14 cellular contexts compared by ENCODE assay signal in genomic region chr16:67820608-67821259, GRCh38. TPM values are rescaled to one million over a fixed set of nuclear protein-coding genes. Genes with fewer than 3 reads are reported as not detected.
DNase-seq lines count a peak whose midpoint lies in the region; TF ChIP-seq lines count a peak whose summit lies in the region.
"Had no signal": no experiment of that assay in that cellular context is flagged by ENCODE, and none has a peak within 500 bp of the region (broad histone marks: within the 10 kb centered on the region; RNA-seq: fewer than 3 reads in every experiment).

No MANE protein-coding gene starts in this region.

- H3K9me3 ChIP-seq in endodermal cell (ENCODE audit: control insufficient read depth, low read length) (no peaks in the 10 kb centered on the region), osteoblast (ENCODE audit: low read depth, low read length) (no peaks in the 10 kb centered on the region)
- H3K9me3 ChIP-seq: BE2C, Caco-2 had no signal

- TF ChIP-seq CTCF in LNCaP clone FGC (IDR thresholded peaks at IDR 0.05; ENCODE audit: control insufficient read depth, extremely low read depth, insufficient read depth), result 0 out of 2 replicates have a peak, but pooled peaks have one; percentile 10
- TF ChIP-seq CTCF in endodermal cell (conservative IDR thresholded peaks at IDR 0.05), result peak; percentile 16
- TF ChIP-seq CTCF in osteoblast (IDR thresholded peaks at IDR 0.05; ENCODE audit: extremely low read depth, low read depth, low read length), result no peak

- no peak overlapping the region for H3K4me3 Mint-ChIP-seq in endodermal cell
- H3K4me3 Mint-ChIP-seq: CD4-positive, CD25-positive, alpha-beta regulatory T cell; GM23338; HFFc6 had no signal

- no peaks in the 10 kb centered on the region for H4K20me1 ChIP-seq in osteoblast (ENCODE audit: insufficient read depth, low read length)

- no peaks in the 10 kb centered on the region for H3K27me3 ChIP-seq in endodermal cell (ENCODE audit: control insufficient read depth, insufficient read depth, low read length, poor library complexity, severe bottlenecking)
- no peaks in the 10 kb centered on the region for H3K27me3 ChIP-seq in osteoblast (ENCODE audit: insufficient read depth, low read length)
- H3K27me3 ChIP-seq: BE2C had no signal

- no peak overlapping the region for H3K27ac Mint-ChIP-seq in endodermal cell
- H3K27ac Mint-ChIP-seq: GM23338, HFFc6 had no signal

- no peak for DNase-seq in LNCaP clone FGC (ENCODE audit: low read depth)
- peak; percentile 57 for DNase-seq in endodermal cell
- DNase-seq in osteoblast (ENCODE audit: insufficient read length, low spot score, missing footprints), result peak; percentile 69
- DNase-seq in DMS153 (lab: John Stamatoyannopoulos, UW), result no peak
- no peak for DNase-seq in putamen (ENCODE audit: low spot score)
- DNase-seq: ACHN; BE2C; C1 segment of cervical spinal cord; Caco-2; CD4-positive, CD25-positive, alpha-beta regulatory T cell; DMS79; GDM1; HFFc6 had no signal

- H3K4me1 Mint-ChIP-seq in endodermal cell, result peaks cover 4% of the 10 kb centered on the region

- no peak overlapping the region for H2AFZ ChIP-seq in osteoblast (ENCODE audit: low read length)
- H2AFZ ChIP-seq: GM23338 had no signal

- peaks cover 2% of the 10 kb centered on the region for H3K9me3 Mint-ChIP-seq in endodermal cell
- H3K9me3 Mint-ChIP-seq: CD4-positive, CD25-positive, alpha-beta regulatory T cell; HFFc6 had no signal

- no peaks in the 10 kb centered on the region for H3K27me3 Mint-ChIP-seq in endodermal cell (ENCODE audit: insufficient read depth)

- H3K4me3 ChIP-seq in LNCaP clone FGC (ENCODE audit: low read depth, low read length) (no peak overlapping the region), endodermal cell (ENCODE audit: low read length) (no peak overlapping the region), osteoblast (ENCODE audit: insufficient read depth, low read length) (no peak overlapping the region)
- H3K4me3 ChIP-seq: GM23338 had no signal

- H3K4me2 ChIP-seq in osteoblast (ENCODE audit: insufficient read depth, low read length), result no peak overlapping the region
- H3K4me2 ChIP-seq: GM23338 had no signal

- no peak overlapping the region for H3K9ac ChIP-seq in endodermal cell (ENCODE audit: extremely low read depth, low read length, poor library complexity, severe bottlenecking)

- WGBS in endodermal cell (ENCODE audit: insufficient coverage in 1 of 2, insufficient read length in 1 of 2), 2 experiments, result 91 to 94% methylated on average over 9 to 11 of the region's 11 CpGs

- no peaks in the 10 kb centered on the region for H3K36me3 Mint-ChIP-seq in endodermal cell (ENCODE audit: low read depth)
- H3K36me3 Mint-ChIP-seq: CD4-positive, CD25-positive, alpha-beta regulatory T cell had no signal

- no peaks in the 10 kb centered on the region for H3K79me2 ChIP-seq in osteoblast (ENCODE audit: insufficient read depth, low read length)

- no peak overlapping the region for H3K27ac ChIP-seq in endodermal cell (ENCODE audit: low read depth, low read length)
- H3K27ac ChIP-seq in osteoblast (ENCODE audit: low read depth, low read length), result no peak overlapping the region

- no peaks in the 10 kb centered on the region for H3K36me3 ChIP-seq in endodermal cell (ENCODE audit: control insufficient read depth, insufficient read depth, low read length)
- H3K36me3 ChIP-seq in osteoblast (ENCODE audit: insufficient read depth, low read length), result no peaks in the 10 kb centered on the region
- H3K36me3 ChIP-seq: BE2C had no signal

- H3K4me1 ChIP-seq in endodermal cell (ENCODE audit: control insufficient read depth, insufficient read depth, low read length) (no peaks in the 10 kb centered on the region), osteoblast (ENCODE audit: insufficient read depth, low read length) (no peaks in the 10 kb centered on the region)
- H3K4me1 ChIP-seq: BE2C, Caco-2 had no signal

RNA-seq across cellular contexts. Expression of gene TSNAXIP1, which starts 14.0 kb away (rescaled TPM):
- 1 to 10 TPM; 2.8 to 3.2 TPM for total RNA-seq in endodermal cell
- polyA plus RNA-seq in endodermal cell (2013, experiment 1 of 2), result 3.1 TPM
- 1.7 TPM for polyA plus RNA-seq in endodermal cell (2013, experiment 2 of 2)
- 0.88 and 1.8 TPM in 2 replicates for total RNA-seq in osteoblast
- polyA plus RNA-seq: CD4-positive, CD25-positive, alpha-beta regulatory T cell had no signal

RNA-seq across cellular contexts. Expression of gene RANBP10, which starts 14.4 kb away (rescaled TPM):
- total RNA-seq in endodermal cell (10 to 100 TPM; 19.2 to 22.5 TPM), osteoblast (5.4 and 5.6 TPM in 2 replicates)
- 16.3 TPM for polyA plus RNA-seq in endodermal cell (2013, experiment 1 of 2)
- 14.2 TPM for polyA plus RNA-seq in endodermal cell (2013, experiment 2 of 2)

RNA-seq across cellular contexts. Expression of gene THAP11, which starts 21.4 kb away (rescaled TPM):
- 10 to 100 TPM; 28.0 to 32.9 TPM for total RNA-seq in endodermal cell
- polyA plus RNA-seq in endodermal cell (2013, experiment 1 of 2), result 28.7 TPM
- 26.0 TPM for polyA plus RNA-seq in endodermal cell (2013, experiment 2 of 2)
- 23.6 and 25.7 TPM in 2 replicates for total RNA-seq in osteoblast

RNA-seq across cellular contexts. Expression of gene NUTF2, which starts 26.0 kb away (rescaled TPM):
- total RNA-seq in endodermal cell, result 100 to 1,000 TPM; 201 to 218 TPM
- 236 TPM for polyA plus RNA-seq in endodermal cell (2013, experiment 1 of 2)
- 236 TPM for polyA plus RNA-seq in endodermal cell (2013, experiment 2 of 2)
- 203 TPM in 2 replicates for total RNA-seq in osteoblast

RNA-seq across cellular contexts. Expression of gene CENPT, which starts 26.8 kb away (rescaled TPM):
- total RNA-seq in endodermal cell (10 to 100 TPM; 43.7 to 57.2 TPM), osteoblast (24.2 and 25.6 TPM in 2 replicates)
- 59.9 TPM for polyA plus RNA-seq in endodermal cell (2013, experiment 1 of 2)
- polyA plus RNA-seq in endodermal cell (2013, experiment 2 of 2), result 48.1 TPM

Comparison
In these comparisons a context has a peak if more than half of its experiments do, and no peak if none do; other contexts are left out.
1. DNase-seq: peak in endodermal cell (single experiment) and osteoblast (single experiment); none in LNCaP clone FGC (single experiment), DMS153 (single experiment) and putamen (single experiment).